Comparison of ENCODE assay signal across 25 cellular contexts in genomic region chr2:45302011-45302325, GRCh38.
A peak's percentile ranks its signal among the peaks of the same experiment; 100 is the strongest.
DNase-seq lines count a peak whose midpoint lies in the region.
"Had no signal": no experiment of that assay in that cellular context is flagged by ENCODE, and none has a peak within 500 bp of the region (broad histone marks: within the 10 kb centered on the region; RNA-seq: fewer than 3 reads in every experiment).

No MANE protein-coding gene starts in this region.

- H3K9me3 ChIP-seq in BLaER1 treated with 17β-estradiol and CSF1 and Interleukin-3, amounts not matched to agents 10 nM and 100 nM (replicated peaks in 1 of 11), result no peaks in the 10 kb centered on the region
- H3K9me3 ChIP-seq: tibial artery had no signal

- no peak overlapping the region for H3K4me3 ChIP-seq in BLaER1 treated with 17β-estradiol and CSF1 and Interleukin-3, amounts not matched to agents 10 nM and 100 nM
- H3K4me3 ChIP-seq: cardiac muscle cell, hepatocyte, tibial artery had no signal

- DNase-seq in DMS153 treated with DMSO at 0.1 percent for 48 hours (lab: John Stamatoyannopoulos, UW; ENCODE audit: unreplicated experiment) (peak; percentile 75), NCI-H187 treated with DMSO at 0.1 percent for 48 hours (lab: John Stamatoyannopoulos, UW) (peak; percentile 43), dermis blood vessel endothelial cell (peak; percentile 82), GM19240 (ENCODE audit: insufficient read length, low spot score) (no peak), AML-193 (lab: John Stamatoyannopoulos, UW) (no peak)
- no peak for DNase-seq in activated CD8-positive, alpha-beta memory T cell treated with anti-CD3 and anti-CD28 coated beads, Interleukin-2, amount 50 U/mL, for 4 hours
- DNase-seq: activated CD4-positive, alpha-beta memory T cell treated with anti-CD3 and anti-CD28 coated beads for 36 hours; activated CD4-positive, alpha-beta T cell treated with anti-CD3 and anti-CD28 coated beads for 1 hour; activated naive CD4-positive, alpha-beta T cell; activated naive CD8-positive, alpha-beta T cell treated with anti-CD3 and anti-CD28 coated beads, Interleukin-2, amount 50 U/mL, for 24 hours; C1 segment of cervical spinal cord; effector CD4-positive, alpha-beta T cell; H7; KG1; MM.1S; NCI-H1694 treated with DMSO at 0.1 percent for 48 hours; NCI-H526; Right ventricle myocardium superior; stimulated activated CD4-positive, alpha-beta T cell treated with anti-CD3 and anti-CD28 coated beads, Interleukin-4, amount 100 ng/mL, for 24 hours; T-helper 2 cell; tibial artery had no signal

- no peaks in the 10 kb centered on the region for H3K36me3 ChIP-seq in BLaER1 treated with 17β-estradiol and CSF1 and Interleukin-3, amounts not matched to agents 10 nM and 100 nM
- H3K36me3 ChIP-seq: cardiac muscle cell, tibial artery had no signal

- no peak overlapping the region for H3K27ac ChIP-seq in BLaER1 treated with 17β-estradiol and CSF1 and Interleukin-3, amounts not matched to agents 10 nM and 100 nM
- H3K27ac ChIP-seq: cardiac muscle cell, hepatocyte, HL-60, tibial artery had no signal

- no peaks in the 10 kb centered on the region for H4K20me1 ChIP-seq in BLaER1 treated with 17β-estradiol and CSF1 and Interleukin-3, amounts not matched to agents 10 nM and 100 nM

- no peak overlapping the region for H3K9ac ChIP-seq in BLaER1 treated with 17β-estradiol and CSF1 and Interleukin-3, amounts not matched to agents 10 nM and 100 nM

- H3K4me1 ChIP-seq in BLaER1 treated with 17β-estradiol and CSF1 and Interleukin-3, amounts not matched to agents 10 nM and 100 nM, result peaks cover 0 to 44% (median 35%) of the 10 kb centered on the region in 10 experiments; a peak in 16 of 20 replicates
- H3K4me1 ChIP-seq: tibial artery had no signal

- no peaks in the 10 kb centered on the region for H3K27me3 ChIP-seq in BLaER1 treated with 17β-estradiol and CSF1 and Interleukin-3, amounts not matched to agents 10 nM and 100 nM
- H3K27me3 ChIP-seq: hepatocyte, tibial artery had no signal

- H3K4me2 ChIP-seq in BLaER1 treated with 17β-estradiol and CSF1 and Interleukin-3, amounts not matched to agents 10 nM and 100 nM, result peak overlapping the region in 9 of 11 experiments; percentile 18 to 85 (median 59); a peak in 17 of 22 replicates
- H3K4me2 ChIP-seq: hepatocyte had no signal

Comparison
In these comparisons a context has a peak if more than half of its experiments do, and no peak if none do; other contexts are left out.
1. DNase-seq: peak in DMS153 treated with DMSO at 0.1 percent for 48 hours (single experiment), NCI-H187 treated with DMSO at 0.1 percent for 48 hours (single experiment) and dermis blood vessel endothelial cell (single experiment); none in GM19240 (single experiment), AML-193 (0 of 2) and activated CD8-positive, alpha-beta memory T cell treated with anti-CD3 and anti-CD28 coated beads, Interleukin-2, amount 50 U/mL, for 4 hours (single experiment).